In genomic region chr18:13564579-13564978, GRCh38 we compare ENCODE assay signal across 10 cellular contexts.
DNase-seq lines count a peak whose midpoint lies in the region; ATAC-seq and TF ChIP-seq lines count a peak whose summit lies in the region.
"Had no signal": no experiment of that assay in that cellular context is flagged by ENCODE, and none has a peak within 500 bp of the region (broad histone marks: within the 10 kb centered on the region; RNA-seq: fewer than 3 reads in every experiment).

No MANE protein-coding gene starts in this region.

- H3K36me3 ChIP-seq in Caco-2 (ENCODE audit: control insufficient read depth, insufficient read depth, low read length), result no peaks in the 10 kb centered on the region

- H3K27me3 ChIP-seq in Caco-2 (replicated peaks; ENCODE audit: control insufficient read depth, insufficient read depth, low read length), result no peaks in the 10 kb centered on the region

- BruUV-seq in Caco-2 (replicated peaks; lab: Mats Ljungman, UMichigan), result no TSS peak

- CTCF ChIA-PET in activated CD8-positive, alpha-beta memory T cell treated with anti-CD3 and anti-CD28 coated beads, Interleukin-2, amount 10 ng/mL, durations not matched to agents 7 days and 5 days (lab: Charles Lee), result no interaction called here
- CTCF ChIA-PET in Caco-2 (lab: Charles Lee), result no interaction called here

- intact Hi-C loops in Caco-2 (cut with micrococcal nuclease; ENCODE audit: unreplicated experiment), result loop anchor here (1.0 kb wide), 1 partner anchor 32 kb away; no protein-coding TSS in a partner anchor

- peak overlapping the region; percentile 98 for H3K27ac ChIP-seq in temporal lobe (ENCODE audit: low read depth, low read length)

- no peak overlapping the region for H3K4me3 ChIP-seq in Caco-2 (ENCODE audit: low read depth, low read length)

- POLR2A ChIA-PET in Caco-2 (lab: Charles Lee), result no interaction called here

- H3K9me3 ChIP-seq in Caco-2, result no peaks in the 10 kb centered on the region

- no peak for TF ChIP-seq CTCF in Caco-2 (IDR thresholded peaks at IDR 0.05; ENCODE audit: insufficient read depth in 1 of 2, low read depth in 1 of 2, low read length in 1 of 2, severe bottlenecking in 1 of 2, unreplicated experiment in 1 of 2)

- no peak for ATAC-seq in activated CD8-positive, alpha-beta memory T cell treated with anti-CD3 and anti-CD28 coated beads, Interleukin-2, amount 10 ng/mL, durations not matched to agents 7 days and 5 days
- ATAC-seq: HCT116 had no signal

- peak overlapping the region; percentile 73 for H3K27ac Mint-ChIP-seq in activated CD8-positive, alpha-beta memory T cell treated with anti-CD3 and anti-CD28 coated beads, Interleukin-2, amount 10 ng/mL, durations not matched to agents 7 days and 5 days
- H3K27ac Mint-ChIP-seq in Caco-2 (ENCODE audit: unreplicated experiment), result no peak overlapping the region

- H3K4me1 Mint-ChIP-seq in activated CD8-positive, alpha-beta memory T cell treated with anti-CD3 and anti-CD28 coated beads, Interleukin-2, amount 10 ng/mL, durations not matched to agents 7 days and 5 days, result peaks cover 75% of the 10 kb centered on the region
- H3K4me1 Mint-ChIP-seq in Caco-2 (ENCODE audit: low read depth, unreplicated experiment), result no peaks in the 10 kb centered on the region

- no peaks in the 10 kb centered on the region for H3K4me1 ChIP-seq in Caco-2

- no peak for DNase-seq in activated CD8-positive, alpha-beta memory T cell treated with anti-CD3 and anti-CD28 coated beads, Interleukin-2, amount 10 ng/mL, durations not matched to agents 7 days and 5 days
- no peak for DNase-seq in activated CD8-positive, alpha-beta memory T cell treated with anti-CD3 and anti-CD28 coated beads, Interleukin-2, amount 50 U/mL, for 48 hours
- peak; percentile 79 for DNase-seq in NCI-H748 treated with DMSO at 0.1 percent for 48 hours (lab: John Stamatoyannopoulos, UW)
- peak; percentile 60 for DNase-seq in globus pallidus (ENCODE audit: low spot score)
- DNase-seq in AG20443 (ENCODE audit: low spot score), result no peak
- DNase-seq in Caco-2, result no peak
- no peak for DNase-seq in cortex of kidney (lab: John Stamatoyannopoulos, UW)
- DNase-seq: KBM-7 had no signal

- H3K36me3 Mint-ChIP-seq in activated CD8-positive, alpha-beta memory T cell treated with anti-CD3 and anti-CD28 coated beads, Interleukin-2, amount 10 ng/mL, durations not matched to agents 7 days and 5 days, result no peaks in the 10 kb centered on the region
- no peaks in the 10 kb centered on the region for H3K36me3 Mint-ChIP-seq in Caco-2 (ENCODE audit: insufficient read depth, unreplicated experiment)

- no peak overlapping the region for H3K4me3 Mint-ChIP-seq in activated CD8-positive, alpha-beta memory T cell treated with anti-CD3 and anti-CD28 coated beads, Interleukin-2, amount 10 ng/mL, durations not matched to agents 7 days and 5 days
- H3K4me3 Mint-ChIP-seq in Caco-2 (ENCODE audit: unreplicated experiment), result no peak overlapping the region

- H3K27me3 Mint-ChIP-seq in activated CD8-positive, alpha-beta memory T cell treated with anti-CD3 and anti-CD28 coated beads, Interleukin-2, amount 10 ng/mL, durations not matched to agents 7 days and 5 days, result no peaks in the 10 kb centered on the region
- H3K27me3 Mint-ChIP-seq in Caco-2 (ENCODE audit: insufficient read depth, unreplicated experiment), result peaks cover 9% of the 10 kb centered on the region

- no peaks in the 10 kb centered on the region for H3K9me3 Mint-ChIP-seq in activated CD8-positive, alpha-beta memory T cell treated with anti-CD3 and anti-CD28 coated beads, Interleukin-2, amount 10 ng/mL, durations not matched to agents 7 days and 5 days (ENCODE audit: low read depth)
- no peaks in the 10 kb centered on the region for H3K9me3 Mint-ChIP-seq in Caco-2 (ENCODE audit: unreplicated experiment)

Comparison
In these comparisons a context has a peak if more than half of its experiments do, and no peak if none do; other contexts are left out.
1. DNase-seq: peak in NCI-H748 treated with DMSO at 0.1 percent for 48 hours (single experiment) and globus pallidus (single experiment); none in activated CD8-positive, alpha-beta memory T cell treated with anti-CD3 and anti-CD28 coated beads, Interleukin-2, amount 10 ng/mL, durations not matched to agents 7 days and 5 days (single experiment), activated CD8-positive, alpha-beta memory T cell treated with anti-CD3 and anti-CD28 coated beads, Interleukin-2, amount 50 U/mL, for 48 hours (single experiment), AG20443 (single experiment), Caco-2 (0 of 2) and cortex of kidney (single experiment).